5 cellular contexts compared by ENCODE assay signal in genomic region chr7:87818336-87818735, GRCh38.
"Had no signal": no experiment of that assay in that cellular context is flagged by ENCODE, and none has a peak within 500 bp of the region (broad histone marks: within the 10 kb centered on the region; RNA-seq: fewer than 3 reads in every experiment).

No MANE protein-coding gene starts in this region.

- H2AFZ ChIP-seq: GM23338 had no signal

- H3K36me3 ChIP-seq: HAP-1 had no signal

- H3K36me3 Mint-ChIP-seq: IgD-negative memory B cell had no signal

- H3K9me3 Mint-ChIP-seq: HFFc6, IgD-negative memory B cell had no signal

- DNase-seq: HFFc6 had no signal

- H3K4me3 ChIP-seq: GM23338, HAP-1 had no signal

- H3K27ac ChIP-seq: HL-60 had no signal

- H3K9me3 ChIP-seq: HAP-1 had no signal

- H3K4me1 ChIP-seq: HAP-1 had no signal

- H3K4me2 ChIP-seq: GM23338 had no signal

- H3K4me3 Mint-ChIP-seq: GM23338, HFFc6, IgD-negative memory B cell had no signal

- H3K27ac Mint-ChIP-seq: GM23338, HFFc6, IgD-negative memory B cell had no signal
